In the genomic region with DNA sequence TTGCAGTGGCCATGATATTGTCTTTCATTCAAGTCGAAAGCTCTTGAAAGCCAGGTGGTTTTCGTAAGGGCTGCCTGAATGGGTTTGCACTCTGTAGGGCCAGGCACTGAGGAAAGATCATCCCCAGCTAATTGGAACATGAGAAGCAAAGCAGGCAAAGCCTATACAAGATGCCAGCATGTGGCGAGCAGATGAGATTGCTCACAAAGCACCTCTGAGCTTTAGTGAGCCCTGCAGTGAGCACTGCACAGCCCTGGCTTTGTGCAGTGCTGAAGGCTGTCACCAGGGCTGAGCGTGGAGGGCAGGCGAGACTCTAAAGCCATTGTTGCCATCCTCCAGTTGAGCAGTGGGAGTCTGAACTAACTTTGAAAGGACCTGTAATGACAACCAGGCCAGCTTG, we compare ENCODE assay signal across 1 cellular context.
TF ChIP-seq lines count a peak whose summit lies in the region.

No MANE protein-coding gene starts in this region.

TF ChIP-seq in K562, 482 proteins besides CTCF, POLR2A, EP300 and RAD21:
- TF ChIP-seq, protein P1, sequence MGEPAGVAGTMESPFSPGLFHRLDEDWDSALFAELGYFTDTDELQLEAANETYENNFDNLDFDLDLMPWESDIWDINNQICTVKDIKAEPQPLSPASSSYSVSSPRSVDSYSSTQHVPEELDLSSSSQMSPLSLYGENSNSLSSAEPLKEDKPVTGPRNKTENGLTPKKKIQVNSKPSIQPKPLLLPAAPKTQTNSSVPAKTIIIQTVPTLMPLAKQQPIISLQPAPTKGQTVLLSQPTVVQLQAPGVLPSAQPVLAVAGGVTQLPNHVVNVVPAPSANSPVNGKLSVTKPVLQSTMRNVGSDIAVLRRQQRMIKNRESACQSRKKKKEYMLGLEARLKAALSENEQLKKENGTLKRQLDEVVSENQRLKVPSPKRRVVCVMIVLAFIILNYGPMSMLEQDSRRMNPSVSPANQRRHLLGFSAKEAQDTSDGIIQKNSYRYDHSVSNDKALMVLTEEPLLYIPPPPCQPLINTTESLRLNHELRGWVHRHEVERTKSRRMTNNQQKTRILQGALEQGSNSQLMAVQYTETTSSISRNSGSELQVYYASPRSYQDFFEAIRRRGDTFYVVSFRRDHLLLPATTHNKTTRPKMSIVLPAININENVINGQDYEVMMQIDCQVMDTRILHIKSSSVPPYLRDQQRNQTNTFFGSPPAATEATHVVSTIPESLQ (CRISPR knock-in tag; IDR thresholded peaks at IDR 0.05), result no peak
- TF ChIP-seq BHLHE40 (IDR thresholded peaks at IDR 0.05; ENCODE audit: low read length) (no peak), TRIM24 (IDR thresholded peaks at IDR 0.05) (no peak), ZFX (CRISPR knock-in tag; IDR thresholded peaks at IDR 0.05) (no peak), ZNF717 (CRISPR knock-in tag; IDR thresholded peaks at IDR 0.05) (no peak), ZNF140 (CRISPR knock-in tag; IDR thresholded peaks at IDR 0.05) (no peak), ZNF696 (CRISPR knock-in tag; conservative IDR thresholded peaks at IDR 0.05) (no peak), EGR1 (conservative IDR thresholded peaks at IDR 0.05) (no peak), MCM5 (IDR thresholded peaks at IDR 0.05; ENCODE audit: low read depth) (no peak), SMARCE1 (IDR thresholded peaks at IDR 0.05) (no peak)
- TF ChIP-seq, protein P2, sequence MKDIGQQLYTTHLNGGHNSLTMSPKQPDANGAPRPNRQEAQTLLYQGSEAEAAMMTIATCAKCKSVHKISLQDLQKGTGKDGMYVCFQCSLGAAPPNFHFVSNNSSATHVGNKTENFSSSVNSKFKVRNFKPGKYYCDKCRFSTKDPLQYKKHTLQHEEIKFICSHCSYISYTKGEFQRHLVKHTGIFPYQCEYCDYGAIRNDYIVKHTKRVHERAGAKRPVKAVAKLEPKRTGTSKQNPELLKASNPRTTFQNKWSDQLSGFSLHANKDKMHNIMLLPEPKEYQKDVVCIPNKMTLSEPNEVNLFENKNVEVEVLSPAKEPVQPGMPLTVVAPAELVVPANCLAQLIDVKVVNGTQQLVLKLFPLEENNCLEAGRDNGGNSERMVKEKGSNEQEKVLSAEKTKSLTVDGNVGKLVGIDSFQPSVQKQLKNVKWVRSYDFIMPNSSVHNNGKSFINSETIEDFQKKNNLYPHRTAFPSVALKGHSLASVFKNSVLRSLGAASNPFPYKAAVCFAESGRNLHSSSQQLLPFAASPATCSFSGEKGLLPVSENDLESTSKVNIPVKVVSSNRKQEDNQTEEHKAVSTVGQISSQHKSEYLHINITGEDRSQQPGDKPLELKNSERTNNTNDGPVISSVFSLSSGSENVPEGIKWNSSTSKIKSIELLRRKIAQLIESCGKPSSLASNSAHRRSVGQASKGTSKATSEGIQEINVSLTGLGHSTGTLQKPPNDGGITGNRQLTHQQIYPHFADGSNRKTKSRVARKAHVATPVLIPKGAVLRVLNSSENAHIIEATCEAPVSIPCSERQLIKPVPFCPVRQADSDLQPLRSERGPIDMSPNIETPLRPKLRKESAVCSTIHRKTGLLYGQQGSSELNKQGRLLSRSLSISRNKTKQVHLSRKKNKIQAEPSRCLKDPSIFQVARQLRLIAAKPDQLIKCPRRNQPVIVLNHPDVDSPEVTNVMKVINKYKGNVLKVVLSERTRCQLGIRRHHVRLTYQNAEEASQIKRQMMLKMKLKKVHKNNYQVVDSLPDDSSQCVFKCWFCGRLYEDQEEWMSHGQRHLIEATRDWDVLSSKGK (CRISPR knock-in tag; IDR thresholded peaks at IDR 0.05), result no peak
- TF ChIP-seq, protein P3, sequence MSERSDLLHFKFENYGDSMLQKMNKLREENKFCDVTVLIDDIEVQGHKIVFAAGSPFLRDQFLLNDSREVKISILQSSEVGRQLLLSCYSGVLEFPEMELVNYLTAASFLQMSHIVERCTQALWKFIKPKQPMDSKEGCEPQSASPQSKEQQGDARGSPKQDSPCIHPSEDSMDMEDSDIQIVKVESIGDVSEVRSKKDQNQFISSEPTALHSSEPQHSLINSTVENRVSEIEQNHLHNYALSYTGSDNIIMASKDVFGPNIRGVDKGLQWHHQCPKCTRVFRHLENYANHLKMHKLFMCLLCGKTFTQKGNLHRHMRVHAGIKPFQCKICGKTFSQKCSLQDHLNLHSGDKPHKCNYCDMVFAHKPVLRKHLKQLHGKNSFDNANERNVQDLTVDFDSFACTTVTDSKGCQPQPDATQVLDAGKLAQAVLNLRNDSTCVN (CRISPR knock-in tag; IDR thresholded peaks at IDR 0.05), result no peak
- TF ChIP-seq, protein P4, sequence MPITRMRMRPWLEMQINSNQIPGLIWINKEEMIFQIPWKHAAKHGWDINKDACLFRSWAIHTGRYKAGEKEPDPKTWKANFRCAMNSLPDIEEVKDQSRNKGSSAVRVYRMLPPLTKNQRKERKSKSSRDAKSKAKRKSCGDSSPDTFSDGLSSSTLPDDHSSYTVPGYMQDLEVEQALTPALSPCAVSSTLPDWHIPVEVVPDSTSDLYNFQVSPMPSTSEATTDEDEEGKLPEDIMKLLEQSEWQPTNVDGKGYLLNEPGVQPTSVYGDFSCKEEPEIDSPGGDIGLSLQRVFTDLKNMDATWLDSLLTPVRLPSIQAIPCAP (CRISPR knock-in tag; IDR thresholded peaks at IDR 0.05; ENCODE audit: borderline replicate concordance), result no peak
- TF ChIP-seq, protein P5, sequence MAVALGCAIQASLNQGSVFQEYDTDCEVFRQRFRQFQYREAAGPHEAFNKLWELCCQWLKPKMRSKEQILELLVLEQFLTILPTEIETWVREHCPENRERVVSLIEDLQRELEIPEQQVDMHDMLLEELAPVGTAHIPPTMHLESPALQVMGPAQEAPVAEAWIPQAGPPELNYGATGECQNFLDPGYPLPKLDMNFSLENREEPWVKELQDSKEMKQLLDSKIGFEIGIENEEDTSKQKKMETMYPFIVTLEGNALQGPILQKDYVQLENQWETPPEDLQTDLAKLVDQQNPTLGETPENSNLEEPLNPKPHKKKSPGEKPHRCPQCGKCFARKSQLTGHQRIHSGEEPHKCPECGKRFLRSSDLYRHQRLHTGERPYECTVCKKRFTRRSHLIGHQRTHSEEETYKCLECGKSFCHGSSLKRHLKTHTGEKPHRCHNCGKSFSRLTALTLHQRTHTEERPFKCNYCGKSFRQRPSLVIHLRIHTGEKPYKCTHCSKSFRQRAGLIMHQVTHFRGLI (CRISPR knock-in tag; IDR thresholded peaks at IDR 0.05), result no peak
- TF ChIP-seq, protein P6, sequence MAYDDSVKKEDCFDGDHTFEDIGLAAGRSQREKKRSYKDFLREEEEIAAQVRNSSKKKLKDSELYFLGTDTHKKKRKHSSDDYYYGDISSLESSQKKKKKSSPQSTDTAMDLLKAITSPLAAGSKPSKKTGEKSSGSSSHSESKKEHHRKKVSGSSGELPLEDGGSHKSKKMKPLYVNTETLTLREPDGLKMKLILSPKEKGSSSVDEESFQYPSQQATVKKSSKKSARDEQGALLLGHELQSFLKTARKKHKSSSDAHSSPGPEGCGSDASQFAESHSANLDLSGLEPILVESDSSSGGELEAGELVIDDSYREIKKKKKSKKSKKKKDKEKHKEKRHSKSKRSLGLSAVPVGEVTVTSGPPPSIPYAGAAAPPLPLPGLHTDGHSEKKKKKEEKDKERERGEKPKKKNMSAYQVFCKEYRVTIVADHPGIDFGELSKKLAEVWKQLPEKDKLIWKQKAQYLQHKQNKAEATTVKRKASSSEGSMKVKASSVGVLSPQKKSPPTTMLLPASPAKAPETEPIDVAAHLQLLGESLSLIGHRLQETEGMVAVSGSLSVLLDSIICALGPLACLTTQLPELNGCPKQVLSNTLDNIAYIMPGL (CRISPR knock-in tag; IDR thresholded peaks at IDR 0.05), result no peak
